Comparison of ENCODE assay signal across 14 cellular contexts in genomic region chr3:48945856-48946549, GRCh38. TPM values are rescaled to one million over a fixed set of nuclear protein-coding genes. Genes with fewer than 3 reads are reported as not detected.
DNase-seq lines count a peak whose midpoint lies in the region; ATAC-seq and TF ChIP-seq lines count a peak whose summit lies in the region.
"Had no signal": no experiment of that assay in that cellular context is flagged by ENCODE, and none has a peak within 500 bp of the region (broad histone marks: within the 10 kb centered on the region; RNA-seq: fewer than 3 reads in every experiment).

No MANE protein-coding gene starts in this region.

- H3K27me3 ChIP-seq in heart left ventricle (no peaks in the 10 kb centered on the region), OCI-LY1 (ENCODE audit: insufficient read depth, low read length) (no peaks in the 10 kb centered on the region), dorsolateral prefrontal cortex (no peaks in the 10 kb centered on the region)

- H2AFZ ChIP-seq in OCI-LY1 (ENCODE audit: low read length): no peak overlapping the region

- 64 to 73% (median 72%) methylated on average over 4 of the region's 4 CpGs for WGBS in heart left ventricle, 4 donors

- H3K36me3 ChIP-seq in heart left ventricle (peaks cover 0 to 18% (median 6%) of the 10 kb centered on the region in 9 donors), OCI-LY1 (ENCODE audit: insufficient read depth, low read length) (peaks cover 23% of the 10 kb centered on the region; the same call in 1 of the 2 replicates)
- H3K36me3 ChIP-seq: prostate gland had no signal

- ATAC-seq in heart left ventricle: no peak
- ATAC-seq in Right ventricle myocardium superior (ENCODE audit: poor library complexity): no peak
- ATAC-seq in GM18909 (IDR thresholded peaks at IDR 0.05; ENCODE audit: poor library complexity, unreplicated experiment): no peak

- H3K4me1 Mint-ChIP-seq in stimulated activated naive CD8-positive, alpha-beta T cell treated with anti-CD3 and anti-CD28 coated beads, Interleukin-15, Interleukin-2, amounts not matched to agents 100 ng/mL and 50 ng/mL, for 24 hours (ENCODE audit: low read depth): peaks cover 47% of the 10 kb centered on the region
- H3K4me1 Mint-ChIP-seq: endodermal cell had no signal

- peaks cover 25% of the 10 kb centered on the region for H3K79me2 ChIP-seq in OCI-LY1 (ENCODE audit: insufficient read depth, low read length)

- no peaks in the 10 kb centered on the region for H4K20me1 ChIP-seq in OCI-LY1 (ENCODE audit: insufficient read depth, low read length)

- H3K27ac ChIP-seq in heart left ventricle (peak overlapping the region in 10 of 12 donors; percentile 21 to 81 (median 39)), OCI-LY1 (ENCODE audit: low read depth, low read length, poor library complexity, severe bottlenecking) (peak overlapping the region; percentile 27), dorsolateral prefrontal cortex (peak overlapping the region in 51 of 59 donors; percentile 1 to 76 (median 56))
- H3K27ac ChIP-seq: prostate gland had no signal

- intact Hi-C loops in heart left ventricle (cut with DNase I) (no loop called here), Right ventricle myocardium superior (cut with DNase I) (no loop called here), dorsolateral prefrontal cortex (cut with DNase I) (loop anchor here in 1 of 2 donors (2.0 kb wide), 1 partner anchor 27 kb away; the partner anchor contains the start of gene ARIH2), posterior vena cava (cut with DNase I) (no loop called here)

- H3K4me3 ChIP-seq in heart left ventricle (no peak overlapping the region), OCI-LY1 (ENCODE audit: low read depth, low read length, poor library complexity, severe bottlenecking) (no peak overlapping the region), dorsolateral prefrontal cortex (no peak overlapping the region)
- H3K4me3 ChIP-seq: prostate gland had no signal

- no peaks in the 10 kb centered on the region for H3F3A ChIP-seq in OCI-LY1 (ENCODE audit: insufficient read depth, low read length)

- no peaks in the 10 kb centered on the region for H3K9me3 Mint-ChIP-seq in stimulated activated naive CD8-positive, alpha-beta T cell treated with anti-CD3 and anti-CD28 coated beads, Interleukin-15, Interleukin-2, amounts not matched to agents 100 ng/mL and 50 ng/mL, for 24 hours
- H3K9me3 Mint-ChIP-seq: endodermal cell had no signal

- H3K9me3 ChIP-seq in heart left ventricle: no peaks in the 10 kb centered on the region
- no peaks in the 10 kb centered on the region for H3K9me3 ChIP-seq in OCI-LY1 (ENCODE audit: low read length)
- H3K9me3 ChIP-seq: prostate gland had no signal

- H3K27ac Mint-ChIP-seq in stimulated activated naive CD8-positive, alpha-beta T cell treated with anti-CD3 and anti-CD28 coated beads, Interleukin-15, Interleukin-2, amounts not matched to agents 100 ng/mL and 50 ng/mL, for 24 hours: peak overlapping the region; percentile 94

- no peak overlapping the region for H3K4me2 ChIP-seq in OCI-LY1 (ENCODE audit: low read length)

- DNase-seq in heart left ventricle (no peak), Right ventricle myocardium superior (no peak), dorsolateral prefrontal cortex (no peak), T-helper 9 cell (no peak), posterior vena cava (ENCODE audit: low spot score) (no peak)
- DNase-seq: central memory CD4-positive, alpha-beta T cell; endodermal cell; NCI-H146; OCI-M1; stimulated activated CD4-positive, alpha-beta T cell treated with anti-CD3 and anti-CD28 coated beads, Interleukin-15, amount 100 ng/mL, for 24 hours had no signal

- H3K27me3 Mint-ChIP-seq in stimulated activated naive CD8-positive, alpha-beta T cell treated with anti-CD3 and anti-CD28 coated beads, Interleukin-15, Interleukin-2, amounts not matched to agents 100 ng/mL and 50 ng/mL, for 24 hours: no peaks in the 10 kb centered on the region

- H3K4me1 ChIP-seq in heart left ventricle (peaks cover 0 to 48% (median 10%) of the 10 kb centered on the region in 12 donors), OCI-LY1 (ENCODE audit: insufficient read depth, low read length, severe bottlenecking) (peaks cover 9% of the 10 kb centered on the region)
- H3K4me1 ChIP-seq: prostate gland had no signal

- H3K36me3 Mint-ChIP-seq in stimulated activated naive CD8-positive, alpha-beta T cell treated with anti-CD3 and anti-CD28 coated beads, Interleukin-15, Interleukin-2, amounts not matched to agents 100 ng/mL and 50 ng/mL, for 24 hours (ENCODE audit: low read depth): peaks cover 44% of the 10 kb centered on the region

- no peak overlapping the region for H3K9ac ChIP-seq in OCI-LY1 (ENCODE audit: low read length)

- H3K4me3 Mint-ChIP-seq in stimulated activated naive CD8-positive, alpha-beta T cell treated with anti-CD3 and anti-CD28 coated beads, Interleukin-15, Interleukin-2, amounts not matched to agents 100 ng/mL and 50 ng/mL, for 24 hours: peak overlapping the region; percentile 62
- H3K4me3 Mint-ChIP-seq: endodermal cell had no signal

- TF ChIP-seq CTCF in heart left ventricle (IDR thresholded peaks at IDR 0.05) (no peak), OCI-LY1 (IDR thresholded peaks at IDR 0.05; ENCODE audit: low read length) (no peak), dorsolateral prefrontal cortex (IDR thresholded peaks at IDR 0.05 in 54 of 56, conservative IDR thresholded peaks at IDR 0.05 in 2 of 56; ENCODE audit: low read depth in 1 of 56, partially characterized antibody in 56 of 56) (no peak)

- no peaks in the 10 kb centered on the region for H3K9me2 ChIP-seq in OCI-LY1 (ENCODE audit: low read depth, low read length)

- no peak for TF ChIP-seq POLR2A in heart left ventricle (IDR thresholded peaks at IDR 0.05)

RNA-seq across cellular contexts. Expression of gene ARIH2, which starts 27.4 kb away (rescaled TPM):
- 100 to 1,000 TPM in 8 of 9 donors, 10 to 100 TPM in 1; 87.7 to 223 (median 126) TPM for total RNA-seq in heart left ventricle
- 10 to 100 TPM; 77.6 to 79.3 TPM for polyA plus RNA-seq in heart left ventricle
- total RNA-seq in Right ventricle myocardium superior: 164 TPM
- 100 to 1,000 TPM in 116 of 120 experiments, 10 to 100 TPM in 4; 88.9 to 207 (median 127) TPM for total RNA-seq in dorsolateral prefrontal cortex
- total RNA-seq in posterior vena cava: 10 to 100 TPM; 59.2 to 84.6 TPM

RNA-seq across cellular contexts. Expression of gene P4HTM, which starts 44.0 kb away (rescaled TPM):
- total RNA-seq in heart left ventricle (10 to 100 TPM; 22.1 to 42.7 (median 34.0) TPM), Right ventricle myocardium superior (25.1 TPM), dorsolateral prefrontal cortex (100 to 1,000 TPM in 117 of 120 experiments, 10 to 100 TPM in 3; 91.4 to 175 (median 129) TPM), posterior vena cava (10 to 100 TPM; 16.4 to 26.1 TPM)
- 10 to 100 TPM; 19.0 to 27.0 TPM for polyA plus RNA-seq in heart left ventricle

RNA-seq across cellular contexts. Expression of gene SLC25A20, which starts 47.3 kb away (rescaled TPM):
- total RNA-seq in heart left ventricle (100 to 1,000 TPM in 2 of 9 donors, 10 to 100 TPM in 7; 44.6 to 176 (median 69.5) TPM), Right ventricle myocardium superior (140 TPM), dorsolateral prefrontal cortex (10 to 100 TPM in 76 of 120 experiments, 1 to 10 TPM in 44; 6.2 to 24.2 (median 11.2) TPM), posterior vena cava (10 to 100 TPM; 10.8 to 19.5 TPM)
- polyA plus RNA-seq in heart left ventricle: 10 to 100 TPM; 50.5 to 65.7 TPM
